ENCODE assay signal across 27 cellular contexts in the genomic region with DNA sequence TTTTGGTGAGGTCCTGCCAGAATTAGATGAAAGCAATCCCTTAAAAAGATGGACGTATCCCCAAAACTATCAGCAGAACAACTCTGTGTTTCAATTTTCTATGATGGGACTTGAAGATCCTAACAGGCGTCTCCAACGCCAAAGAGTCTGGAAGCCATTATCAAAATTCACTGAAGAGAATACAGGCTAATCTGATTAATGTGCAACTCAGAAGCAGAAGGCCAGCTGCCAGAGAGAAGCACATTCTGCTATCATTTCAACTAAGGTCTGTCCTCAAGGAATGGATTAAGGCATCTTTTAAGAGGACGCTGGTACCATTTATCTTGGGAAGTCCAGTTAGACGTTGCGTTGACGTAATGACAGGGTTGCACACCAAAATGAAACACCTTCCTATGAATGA.
"Had no signal": no experiment of that assay in that cellular context is flagged by ENCODE, and none has a peak within 500 bp of the region (broad histone marks: within the 10 kb centered on the region; RNA-seq: fewer than 3 reads in every experiment).

No MANE protein-coding gene starts in this region.

- H3K4me3 ChIP-seq: K562, SJCRH30 had no signal

- H3K9me3 ChIP-seq: SJCRH30 had no signal

- H3K27me3 ChIP-seq: SJCRH30 had no signal

- H3K4me1 ChIP-seq: SJCRH30 had no signal

- H3K9me3 Mint-ChIP-seq: activated CD4-positive, alpha-beta T cell treated with anti-CD3 and anti-CD28 coated beads, Interleukin-2, amount 10 ng/mL, durations not matched to agents 7 days and 5 days; activated CD8-positive, alpha-beta T cell treated with anti-CD3 and anti-CD28 coated beads for 36 hours; brain; central memory CD8-positive, alpha-beta T cell had no signal

- H3K4me1 Mint-ChIP-seq: activated CD4-positive, alpha-beta T cell treated with anti-CD3 and anti-CD28 coated beads, Interleukin-2, amount 10 ng/mL, durations not matched to agents 7 days and 5 days; central memory CD8-positive, alpha-beta T cell; T-helper 17 cell had no signal

- H3K4me3 Mint-ChIP-seq: activated CD4-positive, alpha-beta T cell treated with anti-CD3 and anti-CD28 coated beads, Interleukin-2, amount 10 ng/mL, durations not matched to agents 7 days and 5 days; activated CD8-positive, alpha-beta T cell treated with anti-CD3 and anti-CD28 coated beads for 36 hours; activated naive CD8-positive, alpha-beta T cell; brain; central memory CD8-positive, alpha-beta T cell; T-helper 17 cell had no signal

- H3K27ac Mint-ChIP-seq: activated CD4-positive, alpha-beta T cell treated with anti-CD3 and anti-CD28 coated beads, Interleukin-2, amount 10 ng/mL, durations not matched to agents 7 days and 5 days; activated CD8-positive, alpha-beta T cell treated with anti-CD3 and anti-CD28 coated beads for 36 hours; activated naive CD8-positive, alpha-beta T cell; T-helper 17 cell had no signal

- DNase-seq: activated CD4-positive, alpha-beta T cell treated with anti-CD3 and anti-CD28 coated beads, Interleukin-2, amount 10 ng/mL, durations not matched to agents 7 days and 5 days; activated CD4-positive, CD25-positive, alpha-beta regulatory T cell; activated CD8-positive, alpha-beta memory T cell treated with anti-CD3 and anti-CD28 coated beads, Interleukin-2, amount 50 U/mL, for 4 hours; activated CD8-positive, alpha-beta T cell treated with anti-CD3 and anti-CD28 coated beads for 36 hours; activated effector memory CD4-positive, alpha-beta T cell treated with Interleukin-2 at 50 U/mL for 16 hours; activated naive CD4-positive, alpha-beta T cell; amygdala; Karpas-422; NCI-H1105 treated with DMSO at 0.1 percent for 48 hours; NCI-H1436 treated with DMSO at 0.1 percent for 48 hours; NCI-H187; NCI-H2081; NCI-H446; NCI-H526; NCI-H774; NK-92 treated with Interleukin-12 subunit alpha and Interleukin-12 subunit beta, amount 100 ng/mL, for 24 hours; OCI-M1; RPMI8226; SJCRH30; T-helper 17 cell; T-helper 9 cell had no signal

- H3K36me3 Mint-ChIP-seq: activated naive CD8-positive, alpha-beta T cell had no signal

- H3K27me3 Mint-ChIP-seq: activated CD4-positive, alpha-beta T cell treated with anti-CD3 and anti-CD28 coated beads, Interleukin-2, amount 10 ng/mL, durations not matched to agents 7 days and 5 days; activated CD8-positive, alpha-beta T cell treated with anti-CD3 and anti-CD28 coated beads for 36 hours; central memory CD8-positive, alpha-beta T cell had no signal

- H3K27ac ChIP-seq: SJCRH30 had no signal

- FAIRE-seq: astrocyte, K562, TTC549 had no signal
